ENCODE assay signal across 14 cellular contexts in the genomic region with DNA sequence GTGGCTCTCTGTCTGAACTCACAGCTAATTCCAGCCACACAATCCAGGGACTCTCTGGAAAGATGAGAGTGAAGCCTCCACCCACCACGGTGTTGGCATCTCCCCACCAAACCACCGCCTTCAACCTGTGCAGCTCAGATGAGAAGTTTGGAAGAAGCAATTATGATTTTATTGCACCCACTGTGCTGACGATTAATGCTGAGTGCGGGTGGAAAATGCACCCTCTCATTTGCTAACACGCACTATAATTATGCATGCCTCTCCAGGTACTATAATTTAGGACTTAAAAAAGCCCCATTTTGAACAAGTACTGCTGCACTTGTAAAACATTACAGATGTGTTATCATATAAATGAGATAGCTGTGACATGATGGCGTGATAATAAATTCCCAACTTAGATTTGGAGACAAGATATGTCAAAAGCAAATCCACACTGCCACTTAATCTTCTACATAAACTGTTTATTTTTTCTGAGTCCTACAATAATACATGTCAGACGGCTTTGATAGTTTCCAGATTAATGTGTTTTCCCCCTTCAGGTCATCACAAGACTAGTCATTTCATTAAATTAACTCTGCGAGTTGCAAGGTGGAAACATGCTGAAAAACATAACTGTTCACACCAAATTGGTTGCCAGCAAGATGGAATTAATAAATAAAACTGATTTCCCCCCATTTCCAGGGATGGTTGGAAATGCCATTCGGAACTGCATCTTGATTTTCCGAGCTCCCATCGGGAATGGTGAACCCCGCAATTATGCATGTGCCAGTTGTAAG.
"Had no signal": no experiment of that assay in that cellular context is flagged by ENCODE, and none has a peak within 500 bp of the region (broad histone marks: within the 10 kb centered on the region; RNA-seq: fewer than 3 reads in every experiment).

No MANE protein-coding gene starts in this region.

- H3K36me3 ChIP-seq: colonic mucosa had no signal

- ATAC-seq: foreskin keratinocyte; left lobe of liver; naive thymus-derived CD4-positive, alpha-beta T cell; psoas muscle had no signal

- H3K27ac ChIP-seq: colonic mucosa, foreskin keratinocyte, hepatocyte, parathyroid adenoma, psoas muscle had no signal

- H3K4me3 ChIP-seq: colonic mucosa, hepatocyte, psoas muscle had no signal

- H3K4me1 ChIP-seq: colonic mucosa, foreskin keratinocyte, parathyroid adenoma, psoas muscle had no signal

- DNase-seq: colonic mucosa; dermis blood vessel endothelial cell; foreskin keratinocyte; mammary epithelial cell; naive thymus-derived CD4-positive, alpha-beta T cell; nephron progenitor cell; psoas muscle; small intestine; stimulated activated CD4-positive, alpha-beta T cell treated with anti-CD3 and anti-CD28 coated beads, Interleukin-12 subunit alpha, Interleukin-12 subunit beta, amount 100 ng/mL, for 4 hours; stimulated activated naive CD4-positive, alpha-beta T cell treated with Interleukin-2 at 50 U/mL for 16 hours; trophoblast cell had no signal

- H3K9me3 ChIP-seq: colonic mucosa, psoas muscle had no signal
